Comparison of ENCODE assay signal across 16 cellular contexts in genomic region chr2:85681354-85681728, GRCh38. TPM values are rescaled to one million over a fixed set of nuclear protein-coding genes. Genes with fewer than 3 reads are reported as not detected.
DNase-seq lines count a peak whose midpoint lies in the region; ATAC-seq, FAIRE-seq and TF ChIP-seq lines count a peak whose summit lies in the region.
"Had no signal": no experiment of that assay in that cellular context is flagged by ENCODE, and none has a peak within 500 bp of the region (broad histone marks: within the 10 kb centered on the region; RNA-seq: fewer than 3 reads in every experiment).

No MANE protein-coding gene starts in this region.

- ATAC-seq in stimulated activated effector memory CD8-positive, alpha-beta T cell treated with anti-CD3 and anti-CD28 coated beads, Interleukin-12 subunit alpha, Interleukin-12 subunit beta, amount 100 ng/mL, for 72 hours, result no peak

- H3K4me3 Mint-ChIP-seq in stimulated activated effector memory CD8-positive, alpha-beta T cell treated with anti-CD3 and anti-CD28 coated beads, Interleukin-12 subunit alpha, Interleukin-12 subunit beta, amount 100 ng/mL, for 72 hours, result no peak overlapping the region
- H3K4me3 Mint-ChIP-seq in glutamatergic neuron (ENCODE audit: unreplicated experiment), result no peak overlapping the region

- peaks cover 18% of the 10 kb centered on the region for H3K4me1 Mint-ChIP-seq in stimulated activated effector memory CD8-positive, alpha-beta T cell treated with anti-CD3 and anti-CD28 coated beads, Interleukin-12 subunit alpha, Interleukin-12 subunit beta, amount 100 ng/mL, for 72 hours
- no peaks in the 10 kb centered on the region for H3K4me1 Mint-ChIP-seq in glutamatergic neuron (ENCODE audit: low read depth, unreplicated experiment)

- DNase-seq in activated CD8-positive, alpha-beta memory T cell treated with anti-CD3 and anti-CD28 coated beads, Interleukin-2, amount 50 U/mL, for 48 hours, result peak; percentile 47
- no peak for DNase-seq in activated CD8-positive, alpha-beta memory T cell treated with anti-CD3 and anti-CD28 coated beads, Interleukin-2, amount 50 U/mL, for 4 hours
- DNase-seq in RCC 7860 (ENCODE audit: low spot score) (peak; percentile 52), fibroblast of mammary gland (ENCODE audit: low read depth) (peak; percentile 40), glutamatergic neuron (no peak), T-helper 9 cell (no peak)
- no peak for DNase-seq in stimulated activated effector memory CD8-positive, alpha-beta T cell treated with anti-CD3 and anti-CD28 coated beads, Interleukin-12 subunit alpha, Interleukin-12 subunit beta, amount 100 ng/mL, for 72 hours (ENCODE audit: low spot score in 2 of 2)
- no peak for DNase-seq in stimulated activated CD4-positive, alpha-beta T cell treated with anti-CD3 and anti-CD28 coated beads, Interleukin-2, amount 100 ng/mL, for 24 hours
- DNase-seq: activated T-cell treated with anti-CD3 and anti-CD28 coated beads for 4 hours; NCI-H1930; NCI-H774; SHP77 treated with DMSO at 0.1 percent for 48 hours; stimulated activated CD4-positive, alpha-beta T cell treated with anti-CD3 and anti-CD28 coated beads, Interleukin-12 subunit alpha, Interleukin-12 subunit beta, amount 100 ng/mL, for 4 hours; transverse colon had no signal

- no peak for TF ChIP-seq CTCF in fibroblast of mammary gland (conservative IDR thresholded peaks at IDR 0.05; ENCODE audit: control insufficient read depth, insufficient read depth, low read depth, low read length)
- no peak for TF ChIP-seq CTCF in glutamatergic neuron (IDR thresholded peaks at IDR 0.05; ENCODE audit: partially characterized antibody, unreplicated experiment)

- H3K27ac Mint-ChIP-seq in stimulated activated effector memory CD8-positive, alpha-beta T cell treated with anti-CD3 and anti-CD28 coated beads, Interleukin-12 subunit alpha, Interleukin-12 subunit beta, amount 100 ng/mL, for 72 hours, result peak overlapping the region; percentile 95
- no peak overlapping the region for H3K27ac Mint-ChIP-seq in glutamatergic neuron (ENCODE audit: unreplicated experiment)

- peaks cover 9% of the 10 kb centered on the region for H3K36me3 Mint-ChIP-seq in stimulated activated effector memory CD8-positive, alpha-beta T cell treated with anti-CD3 and anti-CD28 coated beads, Interleukin-12 subunit alpha, Interleukin-12 subunit beta, amount 100 ng/mL, for 72 hours
- H3K36me3 Mint-ChIP-seq in glutamatergic neuron (ENCODE audit: unreplicated experiment), result no peaks in the 10 kb centered on the region

- no peak for FAIRE-seq in RCC 7860 (lab: Jason Lieb, UNC)
- FAIRE-seq: endometrium had no signal

- H3K4me3 ChIP-seq in fibroblast of mammary gland (ENCODE audit: control insufficient read depth, low read depth, low read length), result no peak overlapping the region
- H3K4me3 ChIP-seq: transverse colon had no signal

- H3K9me3 Mint-ChIP-seq in stimulated activated effector memory CD8-positive, alpha-beta T cell treated with anti-CD3 and anti-CD28 coated beads, Interleukin-12 subunit alpha, Interleukin-12 subunit beta, amount 100 ng/mL, for 72 hours, result no peaks in the 10 kb centered on the region
- peaks cover 8% of the 10 kb centered on the region for H3K9me3 Mint-ChIP-seq in glutamatergic neuron (ENCODE audit: unreplicated experiment)

- H3K27me3 Mint-ChIP-seq in glutamatergic neuron (ENCODE audit: unreplicated experiment), result peaks cover 4% of the 10 kb centered on the region

RNA-seq across cellular contexts. Expression of gene GNLY, which starts 12.8 kb away (rescaled TPM):
- total RNA-seq in glutamatergic neuron (ENCODE audit: unreplicated experiment), result not detected

RNA-seq across cellular contexts. Expression of gene SFTPB, which starts 13.3 kb away (rescaled TPM):
- not detected for total RNA-seq in glutamatergic neuron (ENCODE audit: unreplicated experiment)
- total RNA-seq: lower leg skin, transverse colon had no signal

Comparison
In these comparisons a context has a peak if more than half of its experiments do, and no peak if none do; other contexts are left out.
1. DNase-seq: peak in activated CD8-positive, alpha-beta memory T cell treated with anti-CD3 and anti-CD28 coated beads, Interleukin-2, amount 50 U/mL, for 48 hours (single experiment), RCC 7860 (single experiment) and fibroblast of mammary gland (single experiment); none in activated CD8-positive, alpha-beta memory T cell treated with anti-CD3 and anti-CD28 coated beads, Interleukin-2, amount 50 U/mL, for 4 hours (single experiment), stimulated activated effector memory CD8-positive, alpha-beta T cell treated with anti-CD3 and anti-CD28 coated beads, Interleukin-12 subunit alpha, Interleukin-12 subunit beta, amount 100 ng/mL, for 72 hours (0 of 2), glutamatergic neuron (single experiment), T-helper 9 cell (single experiment) and stimulated activated CD4-positive, alpha-beta T cell treated with anti-CD3 and anti-CD28 coated beads, Interleukin-2, amount 100 ng/mL, for 24 hours (0 of 2).